Comparison of ENCODE assay signal across 10 cellular contexts in the genomic region with DNA sequence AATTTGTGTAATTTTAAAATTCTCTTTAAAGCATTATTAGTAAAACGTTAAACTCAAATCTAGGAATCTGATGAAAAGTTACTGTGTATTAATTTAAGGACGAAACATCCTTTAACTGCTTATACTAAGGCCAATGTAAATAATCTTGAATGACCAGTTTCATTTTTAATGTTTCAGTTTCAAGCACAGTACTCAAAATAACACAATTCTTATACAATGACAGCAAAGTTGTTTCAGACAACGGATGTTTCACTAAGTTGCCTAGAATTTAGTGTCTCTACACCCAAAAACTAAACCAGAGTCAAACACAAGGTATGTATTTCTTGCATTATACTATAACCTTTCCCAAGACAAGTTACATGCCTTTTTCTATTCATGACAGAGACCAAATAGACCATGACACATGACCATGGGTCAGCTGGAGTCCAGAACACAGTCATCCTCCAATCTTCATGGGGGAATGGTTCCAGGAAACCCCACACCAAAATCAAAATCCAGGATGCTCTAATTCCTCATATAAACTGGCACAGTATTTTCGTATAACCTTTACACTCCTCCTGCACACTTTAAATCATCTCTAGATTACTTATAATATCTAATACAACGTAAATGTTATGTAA. TPM values are rescaled to one million over a fixed set of nuclear protein-coding genes. Genes with fewer than 3 reads are reported as not detected.
A peak's percentile ranks its signal among the peaks of the same experiment; 100 is the strongest.
DNase-seq lines count a peak whose midpoint lies in the region; ATAC-seq and TF ChIP-seq lines count a peak whose summit lies in the region.
"Had no signal": no experiment of that assay in that cellular context is flagged by ENCODE, and none has a peak within 500 bp of the region (broad histone marks: within the 10 kb centered on the region; RNA-seq: fewer than 3 reads in every experiment).

No MANE protein-coding gene starts in this region.

- no peaks in the 10 kb centered on the region for H3K9me3 Mint-ChIP-seq in chondrocyte (ENCODE audit: low read depth)
- H3K9me3 Mint-ChIP-seq: activated naive CD8-positive, alpha-beta T cell treated with anti-CD3 and anti-CD28 coated beads, Interleukin-2, amount 10 ng/mL, durations not matched to agents 7 days and 5 days had no signal

- DNase-seq in GM06990 (ENCODE audit: extremely low read depth, insufficient read length): peak; percentile 28
- no peak for DNase-seq in chondrocyte (ENCODE audit: low spot score)
- no peak for DNase-seq in GDM1 (lab: John Stamatoyannopoulos, UW)
- DNase-seq in stimulated activated CD4-positive, alpha-beta T cell treated with anti-CD3 and anti-CD28 coated beads, Interleukin-4, amount 100 ng/mL, for 24 hours: no peak
- no peak for DNase-seq in NCI-H1694 treated with DMSO at 0.1 percent for 48 hours (lab: John Stamatoyannopoulos, UW)
- DNase-seq in stimulated activated naive CD4-positive, alpha-beta T cell treated with Interleukin-2 at 50 U/mL for 16 hours (lab: John Stamatoyannopoulos, UW): no peak
- DNase-seq: activated naive CD8-positive, alpha-beta T cell treated with anti-CD3 and anti-CD28 coated beads, Interleukin-2, amount 10 ng/mL, durations not matched to agents 7 days and 5 days; hypothalamus had no signal

- H3K4me3 ChIP-seq in GM06990 (replicated peaks; ENCODE audit: low read depth, low read length): peak overlapping the region; percentile 10; the same call in 1 of the 2 replicates

- ATAC-seq in GM19463 (IDR thresholded peaks at IDR 0.05; ENCODE audit: unreplicated experiment) (peak; percentile 73), HG03095 (IDR thresholded peaks at IDR 0.05; ENCODE audit: unreplicated experiment) (peak; percentile 81)

- H3K27me3 ChIP-seq in GM06990 (replicated peaks; ENCODE audit: control insufficient read depth, insufficient read depth, low read length): no peaks in the 10 kb centered on the region

- H3K4me1 Mint-ChIP-seq in chondrocyte (ENCODE audit: low read depth): peaks cover 35% of the 10 kb centered on the region

- no peaks in the 10 kb centered on the region for H3K36me3 Mint-ChIP-seq in chondrocyte (ENCODE audit: low read depth)

- no peaks in the 10 kb centered on the region for H3K27me3 Mint-ChIP-seq in chondrocyte (ENCODE audit: low read depth)
- H3K27me3 Mint-ChIP-seq: activated naive CD8-positive, alpha-beta T cell treated with anti-CD3 and anti-CD28 coated beads, Interleukin-2, amount 10 ng/mL, durations not matched to agents 7 days and 5 days had no signal

- H3K36me3 ChIP-seq in GM06990 (ENCODE audit: control insufficient read depth, insufficient read depth, low read length): no peaks in the 10 kb centered on the region; the same call in 1 of the 2 replicates

- H3K4me3 Mint-ChIP-seq in chondrocyte (ENCODE audit: unreplicated experiment): peak overlapping the region; percentile 23
- H3K4me3 Mint-ChIP-seq: activated naive CD8-positive, alpha-beta T cell treated with anti-CD3 and anti-CD28 coated beads, Interleukin-2, amount 10 ng/mL, durations not matched to agents 7 days and 5 days had no signal

- peak overlapping the region; percentile 90 for H3K27ac Mint-ChIP-seq in chondrocyte (ENCODE audit: unreplicated experiment)
- H3K27ac Mint-ChIP-seq: activated naive CD8-positive, alpha-beta T cell treated with anti-CD3 and anti-CD28 coated beads, Interleukin-2, amount 10 ng/mL, durations not matched to agents 7 days and 5 days had no signal

- TF ChIP-seq CTCF in GM06990 (IDR thresholded peaks at IDR 0.05; ENCODE audit: insufficient read depth, low read length, poor library complexity, severe bottlenecking): no peak
- TF ChIP-seq CTCF in chondrocyte (IDR thresholded peaks at IDR 0.05): no peak

RNA-seq across cellular contexts. Expression of a gene that starts 7.7 kb away (rescaled TPM):
- total RNA-seq in chondrocyte: 11.9 to 18.2 TPM (median 12.2 TPM) in 3 replicates
